In the genomic region with DNA sequence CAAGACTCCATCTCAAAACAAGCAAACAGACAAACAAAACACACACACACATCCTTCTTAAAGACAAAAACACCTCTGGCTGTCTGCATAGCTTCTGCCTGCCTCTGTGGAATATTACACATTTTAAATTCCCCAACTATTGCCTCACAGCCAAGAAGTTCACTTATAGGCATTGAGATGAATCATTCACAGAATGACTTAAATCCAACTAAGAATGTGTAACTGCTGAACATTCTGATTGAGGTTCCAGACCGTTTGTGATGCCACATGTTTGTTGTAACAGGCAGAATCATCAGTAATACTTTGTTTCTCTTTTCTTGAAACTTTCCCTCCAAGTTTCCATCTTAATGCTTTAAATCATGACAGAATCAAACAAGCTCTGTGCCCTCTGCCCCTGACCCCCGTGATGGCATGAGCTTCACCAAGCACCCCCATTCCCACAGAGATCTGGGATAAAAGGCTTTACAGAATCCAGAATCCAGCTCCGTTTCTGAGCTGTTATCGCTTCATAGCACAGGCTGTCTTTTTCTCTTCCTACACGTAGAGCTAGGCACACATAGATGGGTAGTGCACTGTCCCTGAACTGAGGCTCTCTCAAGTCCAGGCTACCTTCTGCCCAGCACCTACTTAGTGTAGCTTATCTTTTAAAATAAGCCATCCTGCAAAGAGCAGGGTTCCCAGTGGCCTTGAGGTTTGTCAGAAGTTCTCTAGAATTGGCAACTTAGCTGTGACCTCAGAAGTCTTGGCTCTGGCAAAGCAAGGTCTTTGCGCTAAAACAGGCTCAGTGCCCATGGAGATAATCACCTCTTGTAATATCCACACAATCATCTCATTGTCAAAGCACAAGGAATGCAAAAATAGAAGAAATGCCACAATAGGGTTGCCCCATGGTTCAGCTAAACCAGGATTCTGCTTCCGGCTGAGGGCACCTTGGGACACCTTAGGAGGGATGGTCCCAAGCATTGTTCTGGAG, we compare ENCODE assay signal across 9 cellular contexts. TPM values are rescaled to one million over a fixed set of nuclear protein-coding genes. Genes with fewer than 3 reads are reported as not detected.
DNase-seq lines count a peak whose midpoint lies in the region; ATAC-seq and TF ChIP-seq lines count a peak whose summit lies in the region.
"Had no signal": no experiment of that assay in that cellular context is flagged by ENCODE, and none has a peak within 500 bp of the region (broad histone marks: within the 10 kb centered on the region; RNA-seq: fewer than 3 reads in every experiment).

No MANE protein-coding gene starts in this region.

- peak overlapping the region; percentile 92 for H3K27ac ChIP-seq in RWPE1

- CTCF ChIA-PET in RWPE1 (lab: Yijun Ruan, JAX): interaction anchor here (0.6 kb wide), 1 partner anchor 47 kb away, joined by 6 read pairs; no protein-coding TSS in a partner anchor

- no peak for TF ChIP-seq CTCF in RWPE1 (conservative IDR thresholded peaks at IDR 0.05; ENCODE audit: low read depth)
- no peak for TF ChIP-seq CTCF in fibroblast of mammary gland (conservative IDR thresholded peaks at IDR 0.05; ENCODE audit: control insufficient read depth, insufficient read depth, low read depth, low read length)

- DNase-seq in ELR (ENCODE audit: low read depth) (peak; percentile 96), RWPE1 (ENCODE audit: low spot score) (peak; percentile 73), fibroblast of mammary gland (ENCODE audit: low read depth) (peak; percentile 97), sciatic nerve (ENCODE audit: low spot score) (no peak), DMS 273 treated with DMSO at 0.1 percent for 48 hours (lab: John Stamatoyannopoulos, UW) (no peak), NCI-H2171 treated with DMSO at 0.1 percent for 48 hours (lab: John Stamatoyannopoulos, UW) (no peak)
- DNase-seq: NCI-H446 treated with DMSO at 0.1 percent for 48 hours had no signal

- no peak overlapping the region for H3K4me3 ChIP-seq in fibroblast of mammary gland (ENCODE audit: control insufficient read depth, low read depth, low read length)

- intact Hi-C loops in sciatic nerve (cut with DNase I): no loop called here

- ATAC-seq in sciatic nerve (peak; percentile 8), GM21360 (IDR thresholded peaks at IDR 0.05; ENCODE audit: unreplicated experiment) (no peak), HG02870 (IDR thresholded peaks at IDR 0.05; ENCODE audit: unreplicated experiment) (no peak)

- POLR2A ChIA-PET in RWPE1 (lab: Yijun Ruan, JAX; ENCODE audit: low non-redundant PET): no interaction called here

RNA-seq across cellular contexts. Expression of a gene that starts 32.9 kb away (rescaled TPM):
- total RNA-seq in sciatic nerve: 270 TPM

Comparison
In these comparisons a context has a peak if more than half of its experiments do, and no peak if none do; other contexts are left out.
1. DNase-seq: peak in ELR (single experiment), RWPE1 (single experiment) and fibroblast of mammary gland (single experiment); none in sciatic nerve (single experiment), DMS 273 treated with DMSO at 0.1 percent for 48 hours (single experiment) and NCI-H2171 treated with DMSO at 0.1 percent for 48 hours (single experiment).